8 cellular contexts compared by ENCODE assay signal in genomic region chr7:1940863-1941262, GRCh38.
DNase-seq lines count a peak whose midpoint lies in the region; ATAC-seq and TF ChIP-seq lines count a peak whose summit lies in the region.

No MANE protein-coding gene starts in this region.

- no peak for DNase-seq in GM12865 (ENCODE audit: low read depth)
- peak in 2 of 3 donors; percentile 25 to 44 for DNase-seq in Peyer's patch
- DNase-seq in lower lobe of right lung: peak; percentile 50
- no peak for DNase-seq in SHP77 treated with DMSO at 0.1 percent for 48 hours (lab: John Stamatoyannopoulos, UW)
- DNase-seq in KBM-7: no peak
- no peak for DNase-seq in NCI-H345 (lab: John Stamatoyannopoulos, UW)
- DNase-seq in hepatic stellate cell (ENCODE audit: low spot score): no peak

- intact Hi-C loops in lower lobe of right lung (cut with DNase I): no loop called here

- no peak for TF ChIP-seq CTCF in GM12865 (IDR thresholded peaks at IDR 0.05; ENCODE audit: insufficient read depth, low read depth, low read length, missing control alignments)
- no peak for TF ChIP-seq CTCF in Peyer's patch (IDR thresholded peaks at IDR 0.05)
- no peak for TF ChIP-seq CTCF in lower lobe of right lung (IDR thresholded peaks at IDR 0.05)

- H3K9me3 ChIP-seq in Peyer's patch (no peaks in the 10 kb centered on the region), lower lobe of right lung (no peaks in the 10 kb centered on the region)

- H3K27ac ChIP-seq in Peyer's patch: peak overlapping the region; percentile 40 to 83 (median 62)
- peak overlapping the region; percentile 73 for H3K27ac ChIP-seq in lower lobe of right lung

- in situ Hi-C loops in KBM-7 (cut with MboI; ENCODE audit: low pct_unique_long_range_greater_than_20kb, low sequenced_read_pairs): no loop called here

- H3K4me3 ChIP-seq in GM12865 (ENCODE audit: low read depth, low read length) (peak overlapping the region; percentile 54), Peyer's patch (peak overlapping the region in 3 of 4 donors; percentile 41 to 57 (median 53)), lower lobe of right lung (no peak overlapping the region)

- H3K4me1 ChIP-seq in Peyer's patch (peaks cover 0 to 19% (median 2%) of the 10 kb centered on the region in 4 donors), lower lobe of right lung (peaks cover 9% of the 10 kb centered on the region)

- H3K36me3 ChIP-seq in Peyer's patch (no peaks in the 10 kb centered on the region), lower lobe of right lung (peaks cover 4% of the 10 kb centered on the region)

- ATAC-seq in GM21737 (IDR thresholded peaks at IDR 0.05; ENCODE audit: unreplicated experiment) (peak; percentile 11), lower lobe of right lung (peak; percentile 2 to 20)

- H3K27me3 ChIP-seq in Peyer's patch (no peaks in the 10 kb centered on the region), lower lobe of right lung (ENCODE audit: low read depth) (no peaks in the 10 kb centered on the region)

- no peak for TF ChIP-seq POLR2A in Peyer's patch (IDR thresholded peaks at IDR 0.05)

Comparison
In these comparisons a context has a peak if more than half of its experiments do, and no peak if none do; other contexts are left out.
1. DNase-seq: peak in Peyer's patch (2 of 3) and lower lobe of right lung (single experiment); none in GM12865 (single experiment), SHP77 treated with DMSO at 0.1 percent for 48 hours (single experiment), KBM-7 (single experiment), NCI-H345 (single experiment) and hepatic stellate cell (single experiment).